Comparison of ENCODE assay signal across 29 cellular contexts in genomic region chr14:66482873-66483272, GRCh38. TPM values are rescaled to one million over a fixed set of nuclear protein-coding genes. Genes with fewer than 3 reads are reported as not detected.
"Had no signal": no experiment of that assay in that cellular context is flagged by ENCODE, and none has a peak within 500 bp of the region (broad histone marks: within the 10 kb centered on the region; RNA-seq: fewer than 3 reads in every experiment).

No MANE protein-coding gene starts in this region.

- H3K9me3 ChIP-seq: esophagus squamous epithelium, left lung, psoas muscle, spleen, stomach, thoracic aorta had no signal

- H3K36me3 ChIP-seq: esophagus squamous epithelium, left lung, neural progenitor cell, spleen, stomach, thoracic aorta had no signal

- H3K4me1 ChIP-seq: foreskin keratinocyte, left lung, neural progenitor cell, spleen had no signal

- H3K27me3 ChIP-seq: esophagus squamous epithelium, foreskin keratinocyte, left lung, neural progenitor cell, spleen, stomach had no signal

- H3K27ac ChIP-seq: esophagus squamous epithelium, foreskin keratinocyte, left lung, neural progenitor cell, psoas muscle, spleen, thoracic aorta had no signal

- FAIRE-seq: colon had no signal

- DNase-seq: cerebellar nuclear complex; effector memory CD8-positive, alpha-beta T cell; esophagus squamous epithelium; head of caudate nucleus; hippocampal formation; kidney glomerular epithelial cell; left lung; mesenchymal stem cell; midbrain; nucleus accumbens; psoas muscle; retina; spleen; stimulated activated CD4-positive, alpha-beta T cell treated with anti-CD3 and anti-CD28 coated beads, Interleukin-15, amount 100 ng/mL, for 24 hours; stimulated activated CD4-positive, alpha-beta T cell treated with anti-CD3 and anti-CD28 coated beads, Interleukin-2, amount 100 ng/mL, for 24 hours; stimulated activated CD4-positive, alpha-beta T cell treated with anti-CD3 and anti-CD28 coated beads, Interleukin-4, amount 100 ng/mL, for 4 hours; stimulated activated naive CD4-positive, alpha-beta T cell; stomach; substantia nigra; trophoblast cell had no signal

- H3K9ac ChIP-seq: neural progenitor cell had no signal

- H3K4me2 ChIP-seq: neural progenitor cell had no signal

- ATAC-seq: effector memory CD8-positive, alpha-beta T cell; foreskin keratinocyte; natural killer cell treated with Interleukin-12 subunit alpha and Interleukin-12 subunit beta and Interleukin-15 and Interleukin-18, amount 100 ng/mL, for 72 hours had no signal

- H2AFZ ChIP-seq: neural progenitor cell had no signal

- H3K4me3 ChIP-seq: esophagus squamous epithelium, left lung, lung, neural progenitor cell, psoas muscle, spleen, stomach, thoracic aorta had no signal

RNA-seq across cellular contexts. Expression of gene CCDC196, which starts 3.3 kb away (rescaled TPM):
- total RNA-seq: cardiac septum; epithelial cell of proximal tubule; esophagus squamous epithelium; foreskin keratinocyte; left lung; lung; natural killer cell treated with Interleukin-12 subunit alpha and Interleukin-12 subunit beta and Interleukin-15 and Interleukin-18, amount 100 ng/mL, for 72 hours; psoas muscle; spleen; stomach; thoracic aorta; urinary bladder had no signal
- polyA plus RNA-seq: foreskin keratinocyte, lung, psoas muscle, spleen, stomach, urinary bladder had no signal
